11 cellular contexts compared by ENCODE assay signal in genomic region chr10:43453266-43453831, GRCh38. TPM values are rescaled to one million over a fixed set of nuclear protein-coding genes. Genes with fewer than 3 reads are reported as not detected.
A peak's percentile ranks its signal among the peaks of the same experiment; 100 is the strongest.
DNase-seq lines count a peak whose midpoint lies in the region; ATAC-seq and TF ChIP-seq lines count a peak whose summit lies in the region.
"Had no signal": no experiment of that assay in that cellular context is flagged by ENCODE, and none has a peak within 500 bp of the region (broad histone marks: within the 10 kb centered on the region; RNA-seq: fewer than 3 reads in every experiment).

No MANE protein-coding gene starts in this region.

- intact Hi-C loops in CD8-positive, alpha-beta T cell (cut with DNase I, micrococcal nuclease): no loop called here
- intact Hi-C loops in prostate gland (cut with DNase I): no loop called here

- no peaks in the 10 kb centered on the region for H4K20me1 ChIP-seq in Karpas-422 (ENCODE audit: insufficient read depth, low read depth, low read length)

- CTCF ChIA-PET in CD8-positive, alpha-beta T cell (lab: Charles Lee): interaction anchor here (0.6 to 1.3 kb wide), 2 partner anchors 9 to 17 kb away, joined by 3 to 6 read pairs; partner anchors contain the start of gene ZNF487

- no peak for DNase-seq in CD8-positive, alpha-beta T cell
- DNase-seq in Karpas-422: peak; percentile 59
- peak; percentile 13 for DNase-seq in fibroblast of mammary gland (ENCODE audit: low read depth)
- DNase-seq in A172 (ENCODE audit: low spot score): no peak
- no peak for DNase-seq in cerebellum (ENCODE audit: low spot score)
- no peak for DNase-seq in chondrocyte (ENCODE audit: low spot score)
- no peak for DNase-seq in prostate gland (ENCODE audit: low spot score)
- DNase-seq: DMS 273 treated with DMSO at 0.1 percent for 48 hours, NCI-H2029 treated with DMSO at 0.1 percent for 48 hours had no signal

- no peaks in the 10 kb centered on the region for H3K36me3 ChIP-seq in CD8-positive, alpha-beta T cell (ENCODE audit: insufficient read depth, low read length)
- no peaks in the 10 kb centered on the region for H3K36me3 ChIP-seq in Karpas-422 (ENCODE audit: insufficient read depth, low read length)
- no peaks in the 10 kb centered on the region for H3K36me3 ChIP-seq in prostate gland

- H3K9me3 Mint-ChIP-seq in CD8-positive, alpha-beta T cell: no peaks in the 10 kb centered on the region
- H3K9me3 Mint-ChIP-seq in chondrocyte (ENCODE audit: low read depth): no peaks in the 10 kb centered on the region

- H3K36me3 Mint-ChIP-seq in CD8-positive, alpha-beta T cell: peaks cover 4% of the 10 kb centered on the region
- H3K36me3 Mint-ChIP-seq in chondrocyte (ENCODE audit: low read depth): no peaks in the 10 kb centered on the region

- peak overlapping the region; percentile 17 for H3K4me3 Mint-ChIP-seq in CD8-positive, alpha-beta T cell
- no peak overlapping the region for H3K4me3 Mint-ChIP-seq in chondrocyte (ENCODE audit: unreplicated experiment)

- POLR2A ChIA-PET in CD8-positive, alpha-beta T cell (lab: Charles Lee): interaction anchor here (0.5 to 1.4 kb wide), 3 partner anchors 11 to 55 kb away, joined by 3 to 5 read pairs (median 4); no protein-coding TSS in a partner anchor

- TF ChIP-seq CTCF in CD8-positive, alpha-beta T cell (IDR thresholded peaks at IDR 0.05): no peak
- TF ChIP-seq CTCF in fibroblast of mammary gland (conservative IDR thresholded peaks at IDR 0.05; ENCODE audit: control insufficient read depth, insufficient read depth, low read depth, low read length) (no peak), chondrocyte (IDR thresholded peaks at IDR 0.05) (no peak), prostate gland (IDR thresholded peaks at IDR 0.05) (no peak)

- peaks cover 49% of the 10 kb centered on the region for H3K4me1 Mint-ChIP-seq in CD8-positive, alpha-beta T cell (ENCODE audit: low read depth)
- peaks cover 18% of the 10 kb centered on the region for H3K4me1 Mint-ChIP-seq in chondrocyte (ENCODE audit: low read depth)

- TF ChIP-seq POLR2A in prostate gland (IDR thresholded peaks at IDR 0.05): no peak

- H3K4me2 ChIP-seq in Karpas-422 (ENCODE audit: low read depth, low read length, poor library complexity, severe bottlenecking): peak overlapping the region; percentile 98

- no peaks in the 10 kb centered on the region for H3K9me3 ChIP-seq in CD8-positive, alpha-beta T cell (ENCODE audit: low read length)
- H3K9me3 ChIP-seq in Karpas-422 (ENCODE audit: low read length) (no peaks in the 10 kb centered on the region), prostate gland (no peaks in the 10 kb centered on the region)

- H3K9me2 ChIP-seq in Karpas-422 (replicated peaks; ENCODE audit: insufficient read depth, low read length): no peaks in the 10 kb centered on the region

- peak; percentile 11 for ATAC-seq in CD8-positive, alpha-beta T cell
- ATAC-seq in GM19455 (IDR thresholded peaks at IDR 0.05; ENCODE audit: unreplicated experiment): peak; percentile 24
- ATAC-seq: esophagus mucosa had no signal

- peaks cover 11% of the 10 kb centered on the region for H3K79me2 ChIP-seq in Karpas-422 (ENCODE audit: low read length)

- peak overlapping the region; percentile 94 for H3K27ac Mint-ChIP-seq in CD8-positive, alpha-beta T cell
- H3K27ac Mint-ChIP-seq in chondrocyte (ENCODE audit: unreplicated experiment): no peak overlapping the region

- no peak overlapping the region for H2AFZ ChIP-seq in Karpas-422 (ENCODE audit: low read length)

- H3K4me3 ChIP-seq in CD8-positive, alpha-beta T cell (ENCODE audit: low read depth, low read length): no peak overlapping the region
- peak overlapping the region; percentile 27 for H3K4me3 ChIP-seq in Karpas-422 (ENCODE audit: low read length)
- H3K4me3 ChIP-seq in fibroblast of mammary gland (ENCODE audit: control insufficient read depth, low read depth, low read length): no peak overlapping the region
- no peak overlapping the region for H3K4me3 ChIP-seq in prostate gland

- H3K9ac ChIP-seq in Karpas-422 (ENCODE audit: low read length): peak overlapping the region; percentile 61

- 71% methylated on average over 4 of the region's 4 CpGs for WGBS in prostate gland

- no peaks in the 10 kb centered on the region for H3K27me3 Mint-ChIP-seq in CD8-positive, alpha-beta T cell (ENCODE audit: low read depth)
- H3K27me3 Mint-ChIP-seq in chondrocyte (ENCODE audit: low read depth): no peaks in the 10 kb centered on the region

- no peaks in the 10 kb centered on the region for H3K27me3 ChIP-seq in CD8-positive, alpha-beta T cell (ENCODE audit: insufficient read depth, low read length)
- H3K27me3 ChIP-seq in Karpas-422 (ENCODE audit: low read length): no peaks in the 10 kb centered on the region
- no peaks in the 10 kb centered on the region for H3K27me3 ChIP-seq in prostate gland (replicated peaks; ENCODE audit: insufficient read depth)

- H3K4me1 ChIP-seq in CD8-positive, alpha-beta T cell (ENCODE audit: insufficient read depth, low read length): peaks cover 51% of the 10 kb centered on the region
- peaks cover 44% of the 10 kb centered on the region for H3K4me1 ChIP-seq in Karpas-422 (ENCODE audit: low read length)
- H3K4me1 ChIP-seq in prostate gland (replicated peaks): no peaks in the 10 kb centered on the region

- peak overlapping the region; percentile 44 for H3K27ac ChIP-seq in CD8-positive, alpha-beta T cell (ENCODE audit: low read depth, low read length)
- H3K27ac ChIP-seq in Karpas-422 (ENCODE audit: low read length) (peak overlapping the region; percentile 96), prostate gland (no peak overlapping the region)

RNA-seq across cellular contexts. Expression of gene ZNF487, which starts 16.4 kb away (rescaled TPM):
- 1 to 10 TPM; 7.3 to 8.9 TPM for total RNA-seq in CD8-positive, alpha-beta T cell
- total RNA-seq in Karpas-422 (2014; rRNA removed; shearing (Covaris generic); ENCODE audit: low replicate concordance): 11.5 and 11.8 TPM in 2 replicates
- 6.6 TPM in 2 replicates for total RNA-seq in A172 (2014; rRNA removed; shearing (Covaris generic))
- 26.0 TPM for total RNA-seq in cerebellum
- total RNA-seq in chondrocyte: 2.1 to 2.7 TPM (median 2.6 TPM) in 3 replicates
- 10 to 100 TPM in 1 of 2 donors, 1 to 10 TPM in 1; 6.6 to 12.5 TPM for total RNA-seq in prostate gland

RNA-seq across cellular contexts. Expression of gene HNRNPF, which starts 44.4 kb away (rescaled TPM):
- 10 to 100 TPM; 83.4 to 86.9 TPM for total RNA-seq in CD8-positive, alpha-beta T cell
- 160 and 269 TPM in 2 replicates for total RNA-seq in Karpas-422 (2014; rRNA removed; shearing (Covaris generic); ENCODE audit: low replicate concordance)
- 328 and 348 TPM in 2 replicates for total RNA-seq in A172 (2014; rRNA removed; shearing (Covaris generic))
- total RNA-seq in cerebellum (68.7 TPM), chondrocyte (122 to 126 TPM (median 123 TPM) in 3 replicates), prostate gland (100 to 1,000 TPM; 175 to 199 TPM)

Comparison
In these comparisons a context has a peak if more than half of its experiments do, and no peak if none do; other contexts are left out.
1. DNase-seq: peak in Karpas-422 (single experiment) and fibroblast of mammary gland (single experiment); none in CD8-positive, alpha-beta T cell (0 of 7), A172 (single experiment), cerebellum (single experiment), chondrocyte (single experiment) and prostate gland (single experiment).
2. H3K27ac ChIP-seq: peak in CD8-positive, alpha-beta T cell (single experiment) and Karpas-422 (single experiment); none in prostate gland (0 of 2).